Comparison of ENCODE assay signal across 1 cellular context in the genomic region with DNA sequence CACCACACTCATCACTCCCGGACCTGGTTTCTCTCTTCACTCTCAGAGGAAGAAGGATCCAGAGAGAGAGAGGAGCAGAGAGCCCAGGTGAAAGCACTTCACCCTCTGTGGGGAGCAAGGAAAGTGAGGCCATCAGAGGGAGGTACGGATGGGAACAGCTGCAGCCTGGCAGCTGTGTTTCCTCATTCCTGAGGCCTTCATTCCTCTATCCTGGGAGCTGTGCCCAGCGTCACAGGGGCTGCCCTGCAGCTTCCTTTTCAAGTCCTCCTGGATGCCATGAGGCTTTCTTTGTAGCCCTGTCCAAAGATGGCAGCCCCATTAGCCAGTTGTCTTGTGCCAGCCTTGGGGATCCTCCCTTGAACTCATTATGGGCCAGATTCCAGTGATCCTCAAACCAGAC.
TF ChIP-seq lines count a peak whose summit lies in the region.

No MANE protein-coding gene starts in this region.

TF ChIP-seq in GM23338, 12 proteins besides CTCF, POLR2A, EP300 and RAD21 (continued from another document):
- TF ChIP-seq, protein P1, sequence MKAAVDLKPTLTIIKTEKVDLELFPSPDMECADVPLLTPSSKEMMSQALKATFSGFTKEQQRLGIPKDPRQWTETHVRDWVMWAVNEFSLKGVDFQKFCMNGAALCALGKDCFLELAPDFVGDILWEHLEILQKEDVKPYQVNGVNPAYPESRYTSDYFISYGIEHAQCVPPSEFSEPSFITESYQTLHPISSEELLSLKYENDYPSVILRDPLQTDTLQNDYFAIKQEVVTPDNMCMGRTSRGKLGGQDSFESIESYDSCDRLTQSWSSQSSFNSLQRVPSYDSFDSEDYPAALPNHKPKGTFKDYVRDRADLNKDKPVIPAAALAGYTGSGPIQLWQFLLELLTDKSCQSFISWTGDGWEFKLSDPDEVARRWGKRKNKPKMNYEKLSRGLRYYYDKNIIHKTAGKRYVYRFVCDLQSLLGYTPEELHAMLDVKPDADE (IDR thresholded peaks at IDR 0.05) = no peak
- TF ChIP-seq EZH2phosphoT487 (IDR thresholded peaks at IDR 0.05; ENCODE audit: unreplicated experiment) (no peak), CREB1 (CRISPR knock-in tag; IDR thresholded peaks at IDR 0.05; ENCODE audit: low read depth) (no peak), ZNF114 (CRISPR knock-in tag; IDR thresholded peaks at IDR 0.05) (no peak), ZNF331 (CRISPR knock-in tag; IDR thresholded peaks at IDR 0.05; ENCODE audit: low read depth) (no peak), JUNB (IDR thresholded peaks at IDR 0.05; ENCODE audit: unreplicated experiment) (no peak), EZH2 (IDR thresholded peaks at IDR 0.05; ENCODE audit: low read depth, unreplicated experiment) (no peak), POLR2AphosphoS5 (IDR thresholded peaks at IDR 0.05; ENCODE audit: low read depth) (no peak), STAT1 (IDR thresholded peaks at IDR 0.05; ENCODE audit: unreplicated experiment) (no peak), NANOG (IDR thresholded peaks at IDR 0.05; ENCODE audit: borderline replicate concordance) (no peak)
- TF ChIP-seq, protein P2, sequence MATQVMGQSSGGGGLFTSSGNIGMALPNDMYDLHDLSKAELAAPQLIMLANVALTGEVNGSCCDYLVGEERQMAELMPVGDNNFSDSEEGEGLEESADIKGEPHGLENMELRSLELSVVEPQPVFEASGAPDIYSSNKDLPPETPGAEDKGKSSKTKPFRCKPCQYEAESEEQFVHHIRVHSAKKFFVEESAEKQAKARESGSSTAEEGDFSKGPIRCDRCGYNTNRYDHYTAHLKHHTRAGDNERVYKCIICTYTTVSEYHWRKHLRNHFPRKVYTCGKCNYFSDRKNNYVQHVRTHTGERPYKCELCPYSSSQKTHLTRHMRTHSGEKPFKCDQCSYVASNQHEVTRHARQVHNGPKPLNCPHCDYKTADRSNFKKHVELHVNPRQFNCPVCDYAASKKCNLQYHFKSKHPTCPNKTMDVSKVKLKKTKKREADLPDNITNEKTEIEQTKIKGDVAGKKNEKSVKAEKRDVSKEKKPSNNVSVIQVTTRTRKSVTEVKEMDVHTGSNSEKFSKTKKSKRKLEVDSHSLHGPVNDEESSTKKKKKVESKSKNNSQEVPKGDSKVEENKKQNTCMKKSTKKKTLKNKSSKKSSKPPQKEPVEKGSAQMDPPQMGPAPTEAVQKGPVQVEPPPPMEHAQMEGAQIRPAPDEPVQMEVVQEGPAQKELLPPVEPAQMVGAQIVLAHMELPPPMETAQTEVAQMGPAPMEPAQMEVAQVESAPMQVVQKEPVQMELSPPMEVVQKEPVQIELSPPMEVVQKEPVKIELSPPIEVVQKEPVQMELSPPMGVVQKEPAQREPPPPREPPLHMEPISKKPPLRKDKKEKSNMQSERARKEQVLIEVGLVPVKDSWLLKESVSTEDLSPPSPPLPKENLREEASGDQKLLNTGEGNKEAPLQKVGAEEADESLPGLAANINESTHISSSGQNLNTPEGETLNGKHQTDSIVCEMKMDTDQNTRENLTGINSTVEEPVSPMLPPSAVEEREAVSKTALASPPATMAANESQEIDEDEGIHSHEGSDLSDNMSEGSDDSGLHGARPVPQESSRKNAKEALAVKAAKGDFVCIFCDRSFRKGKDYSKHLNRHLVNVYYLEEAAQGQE (IDR thresholded peaks at IDR 0.05; ENCODE audit: unreplicated experiment) = no peak
